In the genomic region with DNA sequence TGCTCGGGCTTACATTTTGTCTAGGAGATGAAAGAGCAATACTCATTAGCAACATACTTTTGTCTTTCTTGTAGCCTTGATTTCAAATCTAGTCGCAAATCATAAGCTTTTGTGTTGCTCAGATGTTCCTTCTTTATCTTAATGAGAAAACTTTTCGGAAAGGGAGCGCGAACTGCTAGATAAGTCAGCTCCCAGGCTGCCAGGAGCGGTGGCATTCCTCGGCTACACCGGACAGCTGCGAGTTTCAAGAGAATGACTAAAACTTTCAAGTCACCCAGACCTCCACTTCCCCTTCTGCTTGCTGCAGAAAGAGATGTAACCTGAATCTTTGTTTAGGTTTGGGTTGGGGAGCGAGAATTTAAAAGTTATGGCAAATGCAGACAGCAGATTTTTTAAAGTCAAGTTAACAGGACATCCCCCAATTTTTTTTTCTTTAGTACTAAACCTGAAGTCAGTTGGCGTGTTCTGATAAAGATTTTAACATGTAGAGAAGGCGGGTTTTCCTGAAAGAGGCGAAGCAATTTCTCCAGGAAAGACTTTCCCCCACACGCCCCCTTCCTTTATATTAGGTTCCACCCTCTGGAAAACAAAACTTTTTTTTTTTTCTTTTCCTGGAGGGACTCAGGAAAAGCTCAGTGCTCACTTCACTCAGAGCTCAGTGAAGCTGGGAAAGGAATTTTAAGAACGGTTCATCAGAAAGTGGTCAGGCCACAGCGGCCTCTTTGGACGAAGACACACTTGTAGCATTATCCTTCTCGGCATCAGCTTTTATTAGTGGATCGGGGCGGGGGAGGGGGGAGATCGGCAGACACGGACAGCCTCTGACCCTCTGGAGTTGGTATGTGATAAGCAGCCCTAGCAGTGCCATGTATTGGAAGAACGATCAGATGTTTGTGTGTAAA, we compare ENCODE assay signal across 9 cellular contexts. TPM values are rescaled to one million over a fixed set of nuclear protein-coding genes. Genes with fewer than 3 reads are reported as not detected.
DNase-seq lines count a peak whose midpoint lies in the region; ATAC-seq, FAIRE-seq and TF ChIP-seq lines count a peak whose summit lies in the region.
"Had no signal": no experiment of that assay in that cellular context is flagged by ENCODE, and none has a peak within 500 bp of the region (broad histone marks: within the 10 kb centered on the region; RNA-seq: fewer than 3 reads in every experiment).

A gene (plus strand): TSS at position 635 of the 902 bp plus-strand sequence. CDS start 2,227 bp downstream, outside the sequence.

- no peak within 1 kb of the TSS for H4K8ac ChIP-seq in mesendoderm (ENCODE audit: low read depth, low read length)

- no peak for TF ChIP-seq CTCF in A549 (IDR thresholded peaks at IDR 0.05)
- no peak for TF ChIP-seq CTCF in astrocyte of the spinal cord (IDR thresholded peaks at IDR 0.05; ENCODE audit: low read depth, low read length)

- H2BK120ac ChIP-seq in mesendoderm (ENCODE audit: low read depth, low read length): no peak within 1 kb of the TSS

- peak in 1 of 2 experiments; percentile 18; a peak in 3 of 6 replicates for ATAC-seq in A549
- ATAC-seq in HG02623 (IDR thresholded peaks at IDR 0.05; ENCODE audit: unreplicated experiment): no peak

- H3K9ac ChIP-seq in mesendoderm (ENCODE audit: low read length): peak within 1 kb of the TSS; percentile 64

- H3K27ac ChIP-seq in A549 (peak within 1 kb of the TSS; percentile 66 to 80), mesendoderm (ENCODE audit: low read depth, low read length) (no peak within 1 kb of the TSS)

- H4K5ac ChIP-seq in mesendoderm (ENCODE audit: low read length): no peak within 1 kb of the TSS

- no peak for TF ChIP-seq EP300 in A549 (IDR thresholded peaks at IDR 0.05)

- no peak for TF ChIP-seq POLR2A in A549 (IDR thresholded peaks at IDR 0.05; ENCODE audit: low read length)

- peak in 1 of 2 experiments; percentile 20 for DNase-seq in A549 (ENCODE audit: low read depth in 1 of 2, low spot score in 1 of 2)
- DNase-seq in H4 (ENCODE audit: low spot score): peak; percentile 70
- DNase-seq in astrocyte of the spinal cord (ENCODE audit: low read depth, low spot score): peak; percentile 16
- DNase-seq in mesendoderm: peak; percentile 89
- no peak for DNase-seq in mucosa of gallbladder (ENCODE audit: low spot score)
- DNase-seq in cerebellum (ENCODE audit: low spot score): no peak
- DNase-seq in stimulated activated CD8-positive, alpha-beta memory T cell treated with anti-CD3 and anti-CD28 coated beads, Interleukin-4, amount 100 ng/mL, for 48 hours: no peak

- CTCF ChIA-PET in A549 (lab: Yijun Ruan, JAX): no interaction called here

- H3K79me1 ChIP-seq in mesendoderm (ENCODE audit: low read length): no peaks in the 10 kb centered on the region

- H3K4ac ChIP-seq in mesendoderm (ENCODE audit: low read depth, low read length): no peak within 1 kb of the TSS

- FAIRE-seq in A549 (lab: Jason Lieb, UNC): no peak

- H3K9me3 ChIP-seq in A549: no peaks in the 10 kb centered on the region

- H3K18ac ChIP-seq in mesendoderm (ENCODE audit: low read length): peak within 1 kb of the TSS; percentile 23

- H3K4me3 ChIP-seq in A549 (peak within 1 kb of the TSS; percentile 53), astrocyte of the spinal cord (ENCODE audit: low read depth, low read length) (no peak within 1 kb of the TSS), mesendoderm (ENCODE audit: low read length) (peak within 1 kb of the TSS; percentile 42)

- peaks cover 59% of the 10 kb centered on the region for H3K27me3 ChIP-seq in mesendoderm (ENCODE audit: insufficient read depth, low read length, poor library complexity)

- no peaks in the 10 kb centered on the region for H3K36me3 ChIP-seq in mesendoderm (ENCODE audit: control insufficient read depth, insufficient read depth, low read length)

- no peaks in the 10 kb centered on the region; the same call in 2 of the 3 replicates for H3K4me1 ChIP-seq in A549
- H3K4me1 ChIP-seq in mesendoderm (ENCODE audit: control insufficient read depth, low read depth, low read length): peaks cover 7% of the 10 kb centered on the region

- no peaks in the 10 kb centered on the region for H3K79me2 ChIP-seq in mesendoderm (ENCODE audit: control insufficient read depth, insufficient read depth, low read length)

- in situ Hi-C loops in astrocyte of the spinal cord (cut with HindIII; ENCODE audit: low sequenced_read_pairs): no loop called here

- TF ChIP-seq RAD21 in A549 (conservative IDR thresholded peaks at IDR 0.05 in 1 of 2, IDR thresholded peaks at IDR 0.05 in 1 of 2): no peak

- POLR2A ChIA-PET in A549 (lab: Yijun Ruan, JAX): no interaction called here

- H2BK15ac ChIP-seq in mesendoderm (replicated peaks; ENCODE audit: low read depth): no peak within 1 kb of the TSS

- peak within 1 kb of the TSS; percentile 87 for H3K56ac ChIP-seq in mesendoderm (ENCODE audit: low read length)

- H3K4me2 ChIP-seq in A549: peak within 1 kb of the TSS; percentile 92
- H3K4me2 ChIP-seq in mesendoderm (ENCODE audit: low read length): peak within 1 kb of the TSS; percentile 95

- no peak within 1 kb of the TSS for H2BK5ac ChIP-seq in mesendoderm (ENCODE audit: low read length)

- no peak within 1 kb of the TSS for H2AK5ac ChIP-seq in mesendoderm (ENCODE audit: low read length)

- peak within 1 kb of the TSS; percentile 91 for H3K23ac ChIP-seq in mesendoderm (ENCODE audit: low read length)

- 62% methylated on average over 21 of the region's 23 CpGs for WGBS in A549 (ENCODE audit: missing lambda C conversion rate)
- no CpG with 5 or more reads among the region's 23 CpGs for WGBS in mesendoderm (ENCODE audit: extremely low coverage, insufficient coverage, low lambda C conversion rate)

TF ChIP-seq in A549, 52 proteins besides CTCF, POLR2A, EP300 and RAD21:
- TF ChIP-seq MAZ (IDR thresholded peaks at IDR 0.05; ENCODE audit: borderline replicate concordance, low read depth, low read length) (no peak), SREBF2 (IDR thresholded peaks at IDR 0.05) (no peak), TP53 (CRISPR knock-in tag; IDR thresholded peaks at IDR 0.05) (no peak), CHD2 (IDR thresholded peaks at IDR 0.05; ENCODE audit: low read length, partially characterized antibody) (no peak), ZFP36 (IDR thresholded peaks at IDR 0.05; ENCODE audit: borderline replicate concordance, partially characterized antibody) (no peak), FOXS1 (CRISPR knock-in tag; IDR thresholded peaks at IDR 0.05) (no peak), HOXA7 (CRISPR knock-in tag; IDR thresholded peaks at IDR 0.05) (no peak), ZSCAN20 (CRISPR knock-in tag; IDR thresholded peaks at IDR 0.05) (no peak), ZNF302 (CRISPR knock-in tag; IDR thresholded peaks at IDR 0.05) (no peak)
- TF ChIP-seq, protein P1, sequence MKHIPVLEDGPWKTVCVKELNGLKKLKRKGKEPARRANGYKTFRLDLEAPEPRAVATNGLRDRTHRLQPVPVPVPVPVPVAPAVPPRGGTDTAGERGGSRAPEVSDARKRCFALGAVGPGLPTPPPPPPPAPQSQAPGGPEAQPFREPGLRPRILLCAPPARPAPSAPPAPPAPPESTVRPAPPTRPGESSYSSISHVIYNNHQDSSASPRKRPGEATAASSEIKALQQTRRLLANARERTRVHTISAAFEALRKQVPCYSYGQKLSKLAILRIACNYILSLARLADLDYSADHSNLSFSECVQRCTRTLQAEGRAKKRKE (CRISPR knock-in tag; IDR thresholded peaks at IDR 0.05; ENCODE audit: low read depth): no peak

RNA-seq across cellular contexts. Expression of the gene that starts here (rescaled TPM):
- 7.6 and 9.5 TPM in 2 replicates for polyA plus RNA-seq in A549 (2011; rRNA removed)
- 2.4 and 2.6 TPM in 2 replicates for polyA plus RNA-seq in A549 (2012; cell fraction: cytosol; rRNA removed)
- 2.2 and 3.5 TPM in 2 replicates for polyA plus RNA-seq in A549 (2012; cell fraction: nucleus; rRNA removed)
- 1.8 to 3.3 TPM (median 3.0 TPM) in 3 replicates for polyA plus RNA-seq in A549 (2017; fragmentation: RNase III; extraction: RNeasy Plus Mini Kit Qiagen cat#74134 plus additional on column Dnase treatment)
- polyA minus RNA-seq in A549 (2011; rRNA and poly(A)+ RNA removed): 4.0 and 4.9 TPM in 2 replicates
- total RNA-seq in H4 (2014; rRNA removed; shearing (Covaris generic)): 13.0 and 16.1 TPM in 2 replicates
- polyA plus RNA-seq in mesendoderm (2013, experiment 1 of 2): 0.04 TPM
- polyA plus RNA-seq in mesendoderm (2013, experiment 2 of 2): 0.11 TPM
- total RNA-seq in mucosa of gallbladder: 0.83 TPM
- total RNA-seq in cerebellum: 0.64 TPM
- total RNA-seq: lung microvascular endothelial cell had no signal

Comparison
In these comparisons a context has a peak if more than half of its experiments do, and no peak if none do; other contexts are left out.
1. DNase-seq: peak in H4 (single experiment), astrocyte of the spinal cord (single experiment) and mesendoderm (single experiment); none in mucosa of gallbladder (single experiment), cerebellum (single experiment) and stimulated activated CD8-positive, alpha-beta memory T cell treated with anti-CD3 and anti-CD28 coated beads, Interleukin-4, amount 100 ng/mL, for 48 hours (single experiment).